ENCODE assay signal across 8 cellular contexts in the genomic region with DNA sequence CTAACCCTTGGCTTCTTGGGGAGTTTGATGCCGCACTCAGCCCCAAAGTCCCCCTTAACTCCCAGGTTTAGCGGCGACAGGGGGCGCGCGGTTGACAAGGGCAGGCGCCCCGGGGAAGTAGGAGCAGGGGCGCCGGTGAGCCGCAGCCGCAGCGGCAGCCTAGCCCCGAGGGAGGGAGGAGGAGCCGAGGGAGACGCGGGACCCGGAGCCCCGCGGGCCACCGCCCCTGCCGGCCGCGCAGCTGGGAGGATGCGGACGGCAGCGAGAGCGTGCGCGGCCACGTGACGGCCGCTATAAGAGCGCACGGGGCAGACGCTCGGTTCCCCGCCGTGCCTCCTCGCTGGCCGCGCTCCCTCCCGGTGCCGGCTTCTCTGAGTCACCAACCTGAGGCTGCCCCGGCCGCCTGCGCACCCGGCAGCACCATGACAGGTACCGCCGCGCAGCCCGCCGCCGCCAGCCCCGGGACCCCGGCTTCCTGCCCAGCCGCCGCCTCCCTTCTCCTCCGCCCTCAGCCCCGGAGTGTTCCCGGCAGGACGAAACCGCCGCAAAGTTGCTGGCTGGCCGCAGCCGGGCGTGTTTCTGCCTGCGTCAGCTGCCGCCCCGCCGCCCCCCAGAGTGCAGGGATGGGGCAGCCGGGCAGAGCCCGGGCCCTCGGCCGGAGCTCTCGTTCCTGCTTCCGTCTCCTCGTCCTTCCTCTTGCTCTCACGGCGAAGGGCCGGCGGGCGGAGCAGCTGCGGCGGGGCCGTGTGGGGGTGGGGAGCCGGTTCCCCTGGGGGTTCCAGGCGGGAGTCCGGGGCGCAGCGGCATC. TPM values are rescaled to one million over a fixed set of nuclear protein-coding genes. Genes with fewer than 3 reads are reported as not detected.
A peak's percentile ranks its signal among the peaks of the same experiment; 100 is the strongest.
DNase-seq lines count a peak whose midpoint lies in the region; ATAC-seq, FAIRE-seq and TF ChIP-seq lines count a peak whose summit lies in the region.

Gene GYG1 (plus strand): TSS at position 322 of the 808 bp plus-strand sequence. CDS start 101 bp downstream, at position 423.

- H3K4me3 ChIP-seq in A549 (peak within 1 kb of the TSS; percentile 86), keratinocyte (ENCODE audit: control insufficient read depth in 2 of 3, extremely low read depth in 1 of 3, insufficient read depth in 2 of 3, low read depth in 1 of 3, low read length in 3 of 3) (peak within 1 kb of the TSS; percentile 74 to 77 (median 77))

- ATAC-seq in A549 = peak; percentile 93 to 95
- peak; percentile 85 for ATAC-seq in GM18511 (IDR thresholded peaks at IDR 0.05; ENCODE audit: unreplicated experiment)
- peak; percentile 92 for ATAC-seq in HG03025 (IDR thresholded peaks at IDR 0.05; ENCODE audit: low FRiP score, unreplicated experiment)
- ATAC-seq in activated CD4-positive, CD25-positive, alpha-beta regulatory T cell treated with anti-CD3 and anti-CD28 coated beads, Interleukin-2, amount 50 U/mL, for 24 hours = peak; percentile 94 to 95

- WGBS in A549 (ENCODE audit: missing lambda C conversion rate) = 1% methylated on average over 27 of the region's 91 CpGs

- peak; percentile 93 for TF ChIP-seq POLR2A in A549 (IDR thresholded peaks at IDR 0.05; ENCODE audit: low read length)

- H3K9ac ChIP-seq in keratinocyte (ENCODE audit: control insufficient read depth, extremely low read depth, insufficient read depth, low read length) = peak within 1 kb of the TSS; percentile 81

- peak within 1 kb of the TSS; percentile 81 for H2AFZ ChIP-seq in keratinocyte (ENCODE audit: control insufficient read depth, low read length)

- POLR2A ChIA-PET in A549 (lab: Yijun Ruan, JAX) = interaction anchor here (0.6 to 0.9 kb wide), 5 partner anchors 11 to 667 kb away, joined by 3 read pairs; no protein-coding TSS in a partner anchor

- H3K9me3 ChIP-seq in A549 (no peaks in the 10 kb centered on the region), keratinocyte (ENCODE audit: control insufficient read depth, low read depth, low read length) (no peaks in the 10 kb centered on the region)

- FAIRE-seq in A549 (lab: Jason Lieb, UNC) (no peak), keratinocyte (lab: Jason Lieb, UNC) (no peak)

- H3K27ac ChIP-seq in A549 (peak within 1 kb of the TSS; percentile 80 to 98), keratinocyte (ENCODE audit: control insufficient read depth, insufficient read depth, low read length) (peak within 1 kb of the TSS; percentile 43)

- no peaks in the 10 kb centered on the region for H3K9me1 ChIP-seq in keratinocyte (ENCODE audit: control insufficient read depth, extremely low read depth, insufficient read depth, low read length)

- peaks cover 7% of the 10 kb centered on the region for H3K79me2 ChIP-seq in keratinocyte (ENCODE audit: control insufficient read depth, insufficient read depth, low read length)

- H3K4me2 ChIP-seq in A549 (peak within 1 kb of the TSS; percentile 91), keratinocyte (ENCODE audit: control insufficient read depth, extremely low read depth, insufficient read depth, low read depth, low read length) (peak within 1 kb of the TSS; percentile 94)

- H3K27me3 ChIP-seq in keratinocyte (ENCODE audit: control insufficient read depth, extremely low read depth, insufficient read depth, low read length) = no peaks in the 10 kb centered on the region

- no peaks in the 10 kb centered on the region for H4K20me1 ChIP-seq in keratinocyte (ENCODE audit: control insufficient read depth, extremely low read depth, insufficient read depth, low read length)

- dilution Hi-C loops in keratinocyte (cut with MboI; ENCODE audit: extremely low pct_ligation_motif_present, low sequenced_read_pairs) = no loop called here

- TF ChIP-seq CTCF in A549 (IDR thresholded peaks at IDR 0.05) = peak; percentile 52
- TF ChIP-seq CTCF in keratinocyte (optimal IDR thresholded peaks at IDR 0.05 in 1 of 3, IDR thresholded peaks at IDR 0.05 in 1 of 3, conservative IDR thresholded peaks at IDR 0.05 in 1 of 3; ENCODE audit: extremely low read depth in 1 of 3, insufficient read depth in 2 of 3, low read length in 3 of 3) = peak in 2 of 3 experiments; percentile 9 to 34

- DNase-seq in A549 (ENCODE audit: low read depth in 1 of 2, low spot score in 1 of 2) (peak; percentile 81 to 82), NCI-H2196 (lab: John Stamatoyannopoulos, UW; ENCODE audit: unreplicated experiment) (peak; percentile 86), cerebellar cortex (ENCODE audit: low spot score) (peak; percentile 76), keratinocyte (ENCODE audit: low read depth, low spot score) (no peak)
- DNase-seq in stimulated activated CD4-positive, alpha-beta T cell treated with anti-CD3 and anti-CD28 coated beads, Interleukin-15, amount 100 ng/mL, for 24 hours = peak; percentile 84

- no peak for TF ChIP-seq EP300 in A549 (IDR thresholded peaks at IDR 0.05)

- peak; percentile 19 to 33; a peak in 4 of 5 replicates for TF ChIP-seq RAD21 in A549 (conservative IDR thresholded peaks at IDR 0.05 in 1 of 2, IDR thresholded peaks at IDR 0.05 in 1 of 2)

- H3K4me1 ChIP-seq in A549 (peaks cover 7% of the 10 kb centered on the region), keratinocyte (ENCODE audit: control insufficient read depth, extremely low read depth, insufficient read depth, low read length) (peaks cover 9% of the 10 kb centered on the region)

- CTCF ChIA-PET in A549 (lab: Yijun Ruan, JAX) = interaction anchor here (0.6 to 3.6 kb wide), 5 partner anchors 29 to 611 kb away, joined by 3 to 15 read pairs (median 4); no protein-coding TSS in a partner anchor

- peaks cover 0 to 5% of the 10 kb centered on the region in 2 experiments for H3K36me3 ChIP-seq in keratinocyte (ENCODE audit: control insufficient read depth in 2 of 2, extremely low read depth in 1 of 2, insufficient read depth in 2 of 2, low read length in 2 of 2)

TF ChIP-seq in A549, 52 proteins besides CTCF, POLR2A, EP300 and RAD21 (continues in another document):
- TF ChIP-seq RNF2 (IDR thresholded peaks at IDR 0.05; ENCODE audit: borderline replicate concordance, low read depth) (0 out of 2 replicates have a peak, but pooled peaks have one; percentile 45), TP53 (CRISPR knock-in tag; IDR thresholded peaks at IDR 0.05) (no peak), MAFK (IDR thresholded peaks at IDR 0.05; ENCODE audit: partially characterized antibody) (peak; percentile 10), MAX (IDR thresholded peaks at IDR 0.05) (peak; percentile 90), BHLHE40 (IDR thresholded peaks at IDR 0.05; ENCODE audit: low read depth, low read length) (0 out of 2 replicates have a peak, but pooled peaks have one; percentile 32), NPAS2 (CRISPR knock-in tag; IDR thresholded peaks at IDR 0.05; ENCODE audit: borderline replicate concordance) (peak; percentile 94), PHF8 (IDR thresholded peaks at IDR 0.05; ENCODE audit: borderline replicate concordance, low read depth) (peak; percentile 76), BCL3 (IDR thresholded peaks at IDR 0.05) (peak; percentile 59; the same call in 1 of the 3 replicates), ZNF302 (CRISPR knock-in tag; IDR thresholded peaks at IDR 0.05) (no peak), MAZ (IDR thresholded peaks at IDR 0.05; ENCODE audit: borderline replicate concordance, low read depth, low read length) (no peak), SMC3 (IDR thresholded peaks at IDR 0.05) (peak; percentile 18; the same call in 1 of the 3 replicates), GATA3 (IDR thresholded peaks at IDR 0.05; ENCODE audit: borderline replicate concordance) (peak; percentile 42; the same call in 1 of the 2 replicates)
- TF ChIP-seq, protein P1, sequence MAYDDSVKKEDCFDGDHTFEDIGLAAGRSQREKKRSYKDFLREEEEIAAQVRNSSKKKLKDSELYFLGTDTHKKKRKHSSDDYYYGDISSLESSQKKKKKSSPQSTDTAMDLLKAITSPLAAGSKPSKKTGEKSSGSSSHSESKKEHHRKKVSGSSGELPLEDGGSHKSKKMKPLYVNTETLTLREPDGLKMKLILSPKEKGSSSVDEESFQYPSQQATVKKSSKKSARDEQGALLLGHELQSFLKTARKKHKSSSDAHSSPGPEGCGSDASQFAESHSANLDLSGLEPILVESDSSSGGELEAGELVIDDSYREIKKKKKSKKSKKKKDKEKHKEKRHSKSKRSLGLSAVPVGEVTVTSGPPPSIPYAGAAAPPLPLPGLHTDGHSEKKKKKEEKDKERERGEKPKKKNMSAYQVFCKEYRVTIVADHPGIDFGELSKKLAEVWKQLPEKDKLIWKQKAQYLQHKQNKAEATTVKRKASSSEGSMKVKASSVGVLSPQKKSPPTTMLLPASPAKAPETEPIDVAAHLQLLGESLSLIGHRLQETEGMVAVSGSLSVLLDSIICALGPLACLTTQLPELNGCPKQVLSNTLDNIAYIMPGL (CRISPR knock-in tag; IDR thresholded peaks at IDR 0.05; ENCODE audit: borderline replicate concordance) = peak; percentile 62; the same call in 1 of the 2 replicates

RNA-seq across cellular contexts. Expression of gene GYG1, which starts in this region (rescaled TPM):
- polyA plus RNA-seq in A549 (2011; rRNA removed) = 39.6 and 42.4 TPM in 2 replicates
- polyA plus RNA-seq in A549 (2012; cell fraction: cytosol; rRNA removed) = 15.6 and 20.2 TPM in 2 replicates
- polyA plus RNA-seq in A549 (2012; cell fraction: nucleus; rRNA removed) = 14.1 and 20.9 TPM in 2 replicates
- 58.2 to 60.5 TPM (median 59.8 TPM) in 3 replicates for polyA plus RNA-seq in A549 (2017; fragmentation: RNase III; extraction: RNeasy Plus Mini Kit Qiagen cat#74134 plus additional on column Dnase treatment)
- polyA minus RNA-seq in A549 (2011; rRNA and poly(A)+ RNA removed) = 22.8 and 27.6 TPM in 2 replicates
- 20.6 to 25.7 TPM (median 25.2 TPM) in 3 replicates for polyA plus RNA-seq in keratinocyte
- 14.0 TPM for polyA plus RNA-seq in keratinocyte (2011; ENCODE audit: low read depth)
- 20.0 and 42.6 TPM in 2 replicates for polyA plus RNA-seq in keratinocyte (2011; cell fraction: cytosol; rRNA removed)
- 14.6 and 17.5 TPM in 2 replicates for polyA plus RNA-seq in keratinocyte (2011; cell fraction: nucleus; rRNA removed)
- 31.1 and 40.7 TPM in 2 replicates for polyA plus RNA-seq in keratinocyte (2012; ENCODE audit: low replicate concordance)
- polyA minus RNA-seq in keratinocyte = 15.1 to 24.6 TPM (median 17.9 TPM) in 3 replicates
- 20.5 TPM for polyA minus RNA-seq in keratinocyte (2011; cell fraction: cytosol; rRNA and poly(A)+ RNA removed)
- 7.6 and 8.1 TPM in 2 replicates for polyA minus RNA-seq in keratinocyte (2011; cell fraction: nucleus; rRNA and poly(A)+ RNA removed)
